9 cellular contexts compared by ENCODE assay signal in the genomic region with DNA sequence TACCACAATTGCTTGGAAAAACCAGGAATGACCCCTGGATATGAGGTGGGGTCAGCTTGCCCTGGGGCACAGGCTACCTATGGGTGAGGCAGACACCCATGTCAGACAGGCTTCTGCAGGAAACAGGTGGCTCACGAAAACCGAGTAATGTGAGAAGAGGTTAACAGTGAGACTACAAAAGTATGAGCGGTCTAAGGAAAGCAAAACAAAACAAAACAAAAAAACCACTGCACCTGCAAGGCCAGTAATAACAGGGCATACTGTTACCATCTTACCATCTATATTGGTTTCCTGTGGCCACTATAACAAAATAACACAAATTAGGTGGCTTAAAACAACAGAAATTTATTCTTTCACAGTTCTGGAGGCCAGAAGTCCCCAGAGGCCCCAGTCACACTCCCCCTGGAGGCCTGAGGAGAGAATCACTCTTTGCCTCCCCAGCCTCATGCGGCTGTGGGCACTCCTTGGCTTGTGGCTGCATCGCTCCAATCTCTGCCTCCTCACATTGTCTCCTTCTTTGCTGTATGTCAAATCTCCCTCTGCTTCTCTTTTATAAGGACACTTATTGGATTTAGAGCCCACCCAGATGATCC.
A peak's percentile ranks its signal among the peaks of the same experiment; 100 is the strongest.
DNase-seq lines count a peak whose midpoint lies in the region; ATAC-seq and TF ChIP-seq lines count a peak whose summit lies in the region.
"Had no signal": no experiment of that assay in that cellular context is flagged by ENCODE, and none has a peak within 500 bp of the region (broad histone marks: within the 10 kb centered on the region; RNA-seq: fewer than 3 reads in every experiment).

No MANE protein-coding gene starts in this region.

- ATAC-seq in GM21528 (IDR thresholded peaks at IDR 0.05; ENCODE audit: low FRiP score, unreplicated experiment) (peak; percentile 73), HG03432 (IDR thresholded peaks at IDR 0.05; ENCODE audit: unreplicated experiment) (peak; percentile 70)
- ATAC-seq: upper lobe of right lung had no signal

- H3K36me3 ChIP-seq in vagina (no peaks in the 10 kb centered on the region), uterus (no peaks in the 10 kb centered on the region)
- H3K36me3 ChIP-seq: upper lobe of right lung had no signal

- DNase-seq in NCI-H82 (lab: John Stamatoyannopoulos, UW): peak; percentile 14
- no peak for DNase-seq in NCI-H82 treated with DMSO at 0.1 percent for 48 hours (lab: John Stamatoyannopoulos, UW; ENCODE audit: unreplicated experiment)
- no peak for DNase-seq in fibroblast of mammary gland (ENCODE audit: low read depth)
- DNase-seq in vagina (ENCODE audit: extremely low spot score in 2 of 2): no peak
- DNase-seq in cardiac septum (ENCODE audit: low spot score): no peak
- DNase-seq in uterus: no peak
- DNase-seq: upper lobe of right lung had no signal

- H3K27me3 ChIP-seq in vagina: no peaks in the 10 kb centered on the region
- H3K27me3 ChIP-seq in uterus: no peaks in the 10 kb centered on the region
- H3K27me3 ChIP-seq: upper lobe of right lung had no signal

- H3K9me3 ChIP-seq in vagina (no peaks in the 10 kb centered on the region), uterus (no peaks in the 10 kb centered on the region)
- H3K9me3 ChIP-seq: upper lobe of right lung had no signal

- H3K4me3 ChIP-seq in fibroblast of mammary gland (ENCODE audit: control insufficient read depth, low read depth, low read length) (no peak overlapping the region), vagina (no peak overlapping the region), uterus (no peak overlapping the region)
- H3K4me3 ChIP-seq: upper lobe of right lung had no signal

- no peak for TF ChIP-seq POLR2A in vagina (IDR thresholded peaks at IDR 0.05)
- TF ChIP-seq POLR2A in uterus (IDR thresholded peaks at IDR 0.05): no peak

- TF ChIP-seq CTCF in fibroblast of mammary gland (conservative IDR thresholded peaks at IDR 0.05; ENCODE audit: control insufficient read depth, insufficient read depth, low read depth, low read length): peak; percentile 23
- TF ChIP-seq CTCF in vagina (IDR thresholded peaks at IDR 0.05): no peak
- no peak for TF ChIP-seq CTCF in uterus (IDR thresholded peaks at IDR 0.05)

- H3K27ac ChIP-seq in vagina (no peak overlapping the region), uterus (no peak overlapping the region)
- H3K27ac ChIP-seq: upper lobe of right lung had no signal

- H3K4me1 ChIP-seq in vagina (no peaks in the 10 kb centered on the region), uterus (no peaks in the 10 kb centered on the region)
- H3K4me1 ChIP-seq: upper lobe of right lung had no signal

- intact Hi-C loops in vagina (cut with DNase I): no loop called here
- intact Hi-C loops in cardiac septum (cut with DNase I): no loop called here
- intact Hi-C loops in uterus (cut with DNase I; ENCODE audit: low total_unique reads): no loop called here
